Comparison of ENCODE assay signal across 12 cellular contexts in the genomic region with DNA sequence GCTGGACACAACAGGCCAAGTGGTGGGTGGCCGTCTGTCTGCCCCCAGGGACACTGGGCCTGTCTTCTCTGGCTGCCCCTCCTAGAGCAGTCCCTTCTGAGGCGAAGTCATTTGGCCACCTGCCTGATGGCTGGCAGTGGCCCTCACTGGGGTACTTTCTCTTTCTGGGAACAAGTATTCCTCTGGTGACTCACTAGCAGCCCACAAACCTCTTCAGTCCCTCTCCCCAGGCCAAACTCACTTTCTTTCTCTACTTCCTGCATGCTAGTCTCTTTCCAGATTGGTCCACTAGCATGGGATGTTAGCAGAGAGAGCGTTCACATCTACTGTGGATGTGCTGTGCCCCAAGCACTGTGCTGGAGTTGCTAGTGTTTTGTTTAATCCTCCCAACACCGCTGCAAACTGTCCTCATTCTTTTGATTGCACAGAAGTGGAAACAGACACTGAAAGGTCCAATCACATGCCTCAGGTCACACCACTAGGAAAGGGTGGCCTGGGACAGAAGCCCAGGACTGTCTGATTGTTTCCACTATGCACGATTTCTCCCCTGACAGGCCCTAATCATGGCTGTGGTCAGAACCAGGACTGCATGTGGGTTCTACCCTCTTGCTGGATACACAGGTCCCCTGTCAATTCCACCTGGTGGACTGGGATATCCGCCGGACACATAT. TPM values are rescaled to one million over a fixed set of nuclear protein-coding genes. Genes with fewer than 3 reads are reported as not detected.
DNase-seq lines count a peak whose midpoint lies in the region; ATAC-seq, FAIRE-seq and TF ChIP-seq lines count a peak whose summit lies in the region.
"Had no signal": no experiment of that assay in that cellular context is flagged by ENCODE, and none has a peak within 500 bp of the region (broad histone marks: within the 10 kb centered on the region; RNA-seq: fewer than 3 reads in every experiment).

No MANE protein-coding gene starts in this region.

- no peaks in the 10 kb centered on the region for H3K9me3 Mint-ChIP-seq in type B pancreatic cell
- H3K9me3 Mint-ChIP-seq: memory B cell had no signal

- ATAC-seq in GM19455 (IDR thresholded peaks at IDR 0.05; ENCODE audit: unreplicated experiment), result no peak

- no peaks in the 10 kb centered on the region for H3K9me3 ChIP-seq in small intestine (ENCODE audit: control insufficient read depth, low read depth)
- H3K9me3 ChIP-seq: HAP-1 had no signal

- peaks cover 40% of the 10 kb centered on the region for H3K4me1 Mint-ChIP-seq in type B pancreatic cell (ENCODE audit: unreplicated experiment)
- H3K4me1 Mint-ChIP-seq: memory B cell had no signal

- no peak for FAIRE-seq in small intestine (lab: Jason Lieb, UNC)

- peaks cover 0 to 7% of the 10 kb centered on the region in 2 donors for H3K4me1 ChIP-seq in small intestine (ENCODE audit: control insufficient read depth in 2 of 2, insufficient read depth in 1 of 2, low read depth in 1 of 2, low read length in 1 of 2)
- H3K4me1 ChIP-seq: HAP-1 had no signal

- in situ Hi-C loops in brain microvascular endothelial cell (cut with HindIII; ENCODE audit: low pct_ligation_motif_present, low sequenced_read_pairs), result no loop called here

- H3K27me3 ChIP-seq in brain microvascular endothelial cell (replicated peaks) (no peaks in the 10 kb centered on the region), small intestine (ENCODE audit: control insufficient read depth in 2 of 2, insufficient read depth in 2 of 2, low read length in 2 of 2) (peaks cover 3 to 12% of the 10 kb centered on the region in 2 donors)

- H3K27ac ChIP-seq in brain microvascular endothelial cell (peak overlapping the region; percentile 29), small intestine (ENCODE audit: low read depth in 1 of 2, low read length in 1 of 2) (peak overlapping the region in 1 of 2 donors; percentile 28)

- WGBS in small intestine, 3 donors, result 72 to 79% (median 78%) methylated on average over 7 of the region's 7 CpGs

- DNase-seq in LHCN-M2 (ENCODE audit: low read depth), result peak; percentile 75
- peak; percentile 58 for DNase-seq in brain microvascular endothelial cell
- peak; percentile 61 for DNase-seq in islet precursor cell
- DNase-seq in type B pancreatic cell (ENCODE audit: extremely low spot score, unreplicated experiment), result no peak
- no peak for DNase-seq in small intestine
- DNase-seq in DMS79 (lab: John Stamatoyannopoulos, UW), result no peak
- DNase-seq: activated CD4-positive, alpha-beta T cell treated with anti-CD3 and anti-CD28 coated beads for 48 hours; activated naive CD4-positive, alpha-beta T cell treated with anti-CD3 and anti-CD28 coated beads, Interleukin-2, amount 50 U/mL, for 16 hours; NCI-H2081 had no signal

- H3K27me3 Mint-ChIP-seq in type B pancreatic cell, result peaks cover 28% of the 10 kb centered on the region

- peak overlapping the region; percentile 10 for H3K27ac Mint-ChIP-seq in type B pancreatic cell
- H3K27ac Mint-ChIP-seq: memory B cell had no signal

- TF ChIP-seq CTCF in brain microvascular endothelial cell (IDR thresholded peaks at IDR 0.05; ENCODE audit: low read depth, low read length, missing control alignments), result no peak
- no peak for TF ChIP-seq CTCF in type B pancreatic cell (conservative IDR thresholded peaks at IDR 0.05)

- H3K36me3 ChIP-seq in brain microvascular endothelial cell (replicated peaks) (no peaks in the 10 kb centered on the region), small intestine (ENCODE audit: control insufficient read depth in 2 of 2, insufficient read depth in 2 of 2, low read length in 2 of 2) (no peaks in the 10 kb centered on the region)
- H3K36me3 ChIP-seq: HAP-1 had no signal

- no peak overlapping the region for H3K4me3 ChIP-seq in brain microvascular endothelial cell (ENCODE audit: low read depth, low read length)
- H3K4me3 ChIP-seq in small intestine (ENCODE audit: low read depth in 1 of 2, low read length in 2 of 2), result no peak overlapping the region
- H3K4me3 ChIP-seq: HAP-1 had no signal

- no peak overlapping the region for H3K4me3 Mint-ChIP-seq in type B pancreatic cell
- H3K4me3 Mint-ChIP-seq: memory B cell had no signal

- no peaks in the 10 kb centered on the region for H3K36me3 Mint-ChIP-seq in type B pancreatic cell
- H3K36me3 Mint-ChIP-seq: memory B cell had no signal

RNA-seq across cellular contexts. Expression of gene DYSF, which starts 5.2 kb away (rescaled TPM):
- 44.2 and 59.5 TPM in 2 replicates for total RNA-seq in LHCN-M2 (2014; rRNA removed)
- polyA plus RNA-seq in LHCN-M2 (2012), result 173 TPM
- 1.7 and 4.2 TPM in 2 replicates for total RNA-seq in type B pancreatic cell (ENCODE audit: low replicate concordance)
- 1 to 10 TPM in 2 of 3 donors, under 1 TPM in 1; 0.67 to 5.0 (median 1.9) TPM for polyA plus RNA-seq in small intestine

Comparison
In these comparisons a context has a peak if more than half of its experiments do, and no peak if none do; other contexts are left out.
1. DNase-seq: peak in LHCN-M2 (single experiment), brain microvascular endothelial cell (single experiment) and islet precursor cell (single experiment); none in type B pancreatic cell (single experiment), small intestine (single experiment) and DMS79 (single experiment).